ENCODE assay signal across 12 cellular contexts in genomic region chr22:37425800-37426531, GRCh38. TPM values are rescaled to one million over a fixed set of nuclear protein-coding genes. Genes with fewer than 3 reads are reported as not detected.
DNase-seq lines count a peak whose midpoint lies in the region; ATAC-seq, FAIRE-seq and TF ChIP-seq lines count a peak whose summit lies in the region.
"Had no signal": no experiment of that assay in that cellular context is flagged by ENCODE, and none has a peak within 500 bp of the region (broad histone marks: within the 10 kb centered on the region; RNA-seq: fewer than 3 reads in every experiment).

No MANE protein-coding gene starts in this region.

- intact Hi-C loops in pancreas (cut with DNase I), result loop anchor here in 1 of 3 donors (5.0 kb wide), 1 partner anchor 109 kb away; no protein-coding TSS in a partner anchor

- H3K9ac ChIP-seq in ES-I3 (ENCODE audit: low read depth, low read length), result peak overlapping the region; percentile 37; the same call in 1 of the 2 replicates

- WGBS in pancreas, 2 donors, result 16% methylated on average over 33 of the region's 33 CpGs

- no peaks in the 10 kb centered on the region; the same call in 1 of the 2 replicates for H3K4me1 ChIP-seq in ES-I3 (ENCODE audit: insufficient read depth, low read length)
- no peaks in the 10 kb centered on the region for H3K4me1 ChIP-seq in pancreas

- H3K9me3 ChIP-seq in ES-I3 (ENCODE audit: control insufficient read depth, insufficient read depth, low read length) (no peaks in the 10 kb centered on the region), pancreas (no peaks in the 10 kb centered on the region)
- H3K9me3 ChIP-seq: right atrium auricular region had no signal

- ATAC-seq in pancreas, result peak in 3 of 4 donors; percentile 26 to 33 (median 32)

- H3K36me3 ChIP-seq in ES-I3 (ENCODE audit: insufficient read depth, low read length), result no peaks in the 10 kb centered on the region
- H3K36me3 ChIP-seq in pancreas, result no peaks in the 10 kb centered on the region
- H3K36me3 ChIP-seq: right atrium auricular region had no signal

- no peak for TF ChIP-seq CTCF in epithelial cell of proximal tubule (conservative IDR thresholded peaks at IDR 0.05; ENCODE audit: low read depth, low read length)
- TF ChIP-seq CTCF in pancreas (IDR thresholded peaks at IDR 0.05), result no peak

- peak; percentile 74 for DNase-seq in NCI-H2227 (lab: John Stamatoyannopoulos, UW; ENCODE audit: unreplicated experiment)
- DNase-seq in epithelial cell of proximal tubule (ENCODE audit: low read depth), result no peak
- no peak for DNase-seq in pancreas
- DNase-seq in NCI-H1048 (lab: John Stamatoyannopoulos, UW), result no peak
- no peak for DNase-seq in NCI-H446 treated with DMSO at 0.1 percent for 48 hours (lab: John Stamatoyannopoulos, UW)
- no peak for DNase-seq in NOMO-1 treated with DMSO at 0.1 percent for 48 hours (lab: John Stamatoyannopoulos, UW; ENCODE audit: unreplicated experiment)
- no peak for DNase-seq in NCI-H1436 treated with DMSO at 0.1 percent for 48 hours (lab: John Stamatoyannopoulos, UW)
- DNase-seq: erythroblast, substantia nigra had no signal

- no peak for FAIRE-seq in pancreas (lab: Jason Lieb, UNC)
- FAIRE-seq: GM18507 had no signal

- H3K27me3 ChIP-seq in pancreas, result peaks cover 0 to 23% (median 0%) of the 10 kb centered on the region in 4 donors

- H3K27ac ChIP-seq in pancreas, result no peak overlapping the region
- H3K27ac ChIP-seq: right atrium auricular region had no signal

- H3K4me3 ChIP-seq in epithelial cell of proximal tubule (ENCODE audit: low read depth, low read length), result peak overlapping the region; percentile 73
- no peak overlapping the region for H3K4me3 ChIP-seq in pancreas

RNA-seq across cellular contexts. Expression of gene ELFN2, which starts 1.3 kb away (rescaled TPM):
- total RNA-seq in epithelial cell of proximal tubule (4.6 and 11.7 TPM in 2 replicates), pancreas (1 to 10 TPM in 3 of 6 donors, under 1 TPM in 3; 0.19 to 1.8 (median 1.1) TPM)
- 1 to 10 TPM in 1 of 2 donors, under 1 TPM in 1; 0.23 to 2.1 TPM for polyA plus RNA-seq in pancreas
- total RNA-seq: right atrium auricular region had no signal
